8 cellular contexts compared by ENCODE assay signal in genomic region chr12:56221233-56221756, GRCh38. TPM values are rescaled to one million over a fixed set of nuclear protein-coding genes. Genes with fewer than 3 reads are reported as not detected.
DNase-seq lines count a peak whose midpoint lies in the region; ATAC-seq, FAIRE-seq and TF ChIP-seq lines count a peak whose summit lies in the region.

No MANE protein-coding gene starts in this region.

- DNase-seq in AG09319 (ENCODE audit: extremely low read depth, low read depth), result peak; percentile 65
- DNase-seq in GM18507 (ENCODE audit: extremely low spot score, insufficient read length, low read depth), result peak; percentile 62
- DNase-seq in epithelial cell of proximal tubule (ENCODE audit: low read depth), result no peak
- DNase-seq in uterus, result peak; percentile 62 to 70
- no peak for DNase-seq in HuH-7.5 (ENCODE audit: low spot score)

- H3K9me3 ChIP-seq in SU-DHL-6 (ENCODE audit: insufficient read depth, low read length), result no peaks in the 10 kb centered on the region
- no peaks in the 10 kb centered on the region for H3K9me3 ChIP-seq in mucosa of stomach (ENCODE audit: control insufficient read depth, low read length)
- no peaks in the 10 kb centered on the region for H3K9me3 ChIP-seq in uterus

- peak; percentile 14 for ATAC-seq in HG03103 (IDR thresholded peaks at IDR 0.05; ENCODE audit: low read depth, unreplicated experiment)

- no peak for TF ChIP-seq POLR2A in uterus (IDR thresholded peaks at IDR 0.05)

- H3K9ac ChIP-seq in SU-DHL-6 (ENCODE audit: low read length), result peak overlapping the region; percentile 85
- peak overlapping the region; percentile 99 for H3K9ac ChIP-seq in mucosa of stomach (ENCODE audit: low read length)

- H3K4me3 ChIP-seq in SU-DHL-6 (ENCODE audit: insufficient read depth, low read length, poor library complexity, severe bottlenecking), result peak overlapping the region; percentile 88
- H3K4me3 ChIP-seq in epithelial cell of proximal tubule (ENCODE audit: low read depth, low read length), result peak overlapping the region; percentile 72
- H3K4me3 ChIP-seq in mucosa of stomach (ENCODE audit: low read length), result peak overlapping the region; percentile 98
- H3K4me3 ChIP-seq in uterus, result peak overlapping the region; percentile 74 to 77

- H3K9me2 ChIP-seq in SU-DHL-6 (replicated peaks; ENCODE audit: insufficient read depth, low read length), result no peaks in the 10 kb centered on the region

- FAIRE-seq in GM18507 (lab: Jason Lieb, UNC), result no peak

- peak overlapping the region; percentile 99 for H3K4me2 ChIP-seq in SU-DHL-6 (ENCODE audit: low read depth, low read length, poor library complexity, severe bottlenecking)

- H3K27me3 ChIP-seq in SU-DHL-6 (ENCODE audit: low read length) (no peaks in the 10 kb centered on the region), mucosa of stomach (ENCODE audit: control insufficient read depth, insufficient read depth, low read length) (no peaks in the 10 kb centered on the region), uterus (no peaks in the 10 kb centered on the region)

- H3K27ac ChIP-seq in SU-DHL-6 (ENCODE audit: low read depth, low read length) (peak overlapping the region; percentile 64), uterus (peak overlapping the region; percentile 98 to 99)

- H3K36me3 ChIP-seq in SU-DHL-6 (ENCODE audit: low read length) (no peaks in the 10 kb centered on the region), mucosa of stomach (ENCODE audit: control insufficient read depth, insufficient read depth, low read length) (no peaks in the 10 kb centered on the region), uterus (no peaks in the 10 kb centered on the region)

- H3K79me2 ChIP-seq in SU-DHL-6 (ENCODE audit: insufficient read depth, low read length), result peaks cover 34% of the 10 kb centered on the region

- TF ChIP-seq CTCF in AG09319 (IDR thresholded peaks at IDR 0.05; ENCODE audit: low read depth, low read length) (no peak), SU-DHL-6 (IDR thresholded peaks at IDR 0.05; ENCODE audit: insufficient read depth, low read length, poor library complexity, severe bottlenecking) (no peak), epithelial cell of proximal tubule (conservative IDR thresholded peaks at IDR 0.05; ENCODE audit: low read depth, low read length) (no peak), uterus (IDR thresholded peaks at IDR 0.05) (no peak)

- H2AFZ ChIP-seq in SU-DHL-6 (ENCODE audit: low read depth, low read length, severe bottlenecking), result peak overlapping the region; percentile 85

- H4K20me1 ChIP-seq in SU-DHL-6 (ENCODE audit: low read depth, low read length), result no peaks in the 10 kb centered on the region

- peaks cover 6% of the 10 kb centered on the region for H3F3A ChIP-seq in SU-DHL-6 (ENCODE audit: insufficient read depth)

- intact Hi-C loops in uterus (cut with DNase I; ENCODE audit: low total_unique reads), result loop anchor here (5.0 kb wide), 1 partner anchor 104 kb away; the partner anchor contains the start of genes RPL41 and ZC3H10

- H3K4me1 ChIP-seq in mucosa of stomach (ENCODE audit: control insufficient read depth, insufficient read depth, low read length) (peaks cover 22% of the 10 kb centered on the region), uterus (peaks cover 8% of the 10 kb centered on the region in 2 donors)

RNA-seq across cellular contexts. Expression of gene RNF41, which starts 0.4 kb away (rescaled TPM):
- 25.1 and 48.4 TPM in 2 replicates for total RNA-seq in epithelial cell of proximal tubule
- 10 to 100 TPM; 40.3 to 84.8 (median 58.0) TPM for total RNA-seq in uterus

RNA-seq across cellular contexts. Expression of gene NABP2, which starts 2.8 kb away (rescaled TPM):
- total RNA-seq in epithelial cell of proximal tubule (22.7 and 60.8 TPM in 2 replicates), uterus (10 to 100 TPM in 2 of 4 donors, 1 to 10 TPM in 2; 5.0 to 28.4 (median 12.2) TPM)

RNA-seq across cellular contexts. Expression of gene SLC39A5, which starts 8.6 kb away (rescaled TPM):
- not detected in 2 replicates for total RNA-seq in epithelial cell of proximal tubule
- total RNA-seq in uterus, result 1 to 10 TPM in 1 of 4 donors, under 1 TPM in 2, not detected in 1; 0.29 to 1.8 (median 0.52) TPM

RNA-seq across cellular contexts. Expression of gene SMARCC2, which starts 32.0 kb away (rescaled TPM):
- total RNA-seq in epithelial cell of proximal tubule, result 34.9 and 43.9 TPM in 2 replicates
- 100 to 1,000 TPM in 1 of 4 donors, 10 to 100 TPM in 3; 63.2 to 214 (median 81.0) TPM for total RNA-seq in uterus

RNA-seq across cellular contexts. Expression of gene ANKRD52, which starts 36.9 kb away (rescaled TPM):
- total RNA-seq in epithelial cell of proximal tubule (29.6 and 31.3 TPM in 2 replicates), uterus (10 to 100 TPM in 2 of 4 donors, 1 to 10 TPM in 1, under 1 TPM in 1; 0.88 to 35.4 (median 15.5) TPM)

Comparison
In these comparisons a context has a peak if more than half of its experiments do, and no peak if none do; other contexts are left out.
1. DNase-seq: peak in AG09319 (single experiment), GM18507 (single experiment) and uterus (2 of 2); none in epithelial cell of proximal tubule (single experiment) and HuH-7.5 (single experiment).
2. Peak in every context shown above with its lines, with median percentiles within 50 percentile points of each other: H3K4me3 ChIP-seq.